ENCODE assay signal across 14 cellular contexts in the genomic region with DNA sequence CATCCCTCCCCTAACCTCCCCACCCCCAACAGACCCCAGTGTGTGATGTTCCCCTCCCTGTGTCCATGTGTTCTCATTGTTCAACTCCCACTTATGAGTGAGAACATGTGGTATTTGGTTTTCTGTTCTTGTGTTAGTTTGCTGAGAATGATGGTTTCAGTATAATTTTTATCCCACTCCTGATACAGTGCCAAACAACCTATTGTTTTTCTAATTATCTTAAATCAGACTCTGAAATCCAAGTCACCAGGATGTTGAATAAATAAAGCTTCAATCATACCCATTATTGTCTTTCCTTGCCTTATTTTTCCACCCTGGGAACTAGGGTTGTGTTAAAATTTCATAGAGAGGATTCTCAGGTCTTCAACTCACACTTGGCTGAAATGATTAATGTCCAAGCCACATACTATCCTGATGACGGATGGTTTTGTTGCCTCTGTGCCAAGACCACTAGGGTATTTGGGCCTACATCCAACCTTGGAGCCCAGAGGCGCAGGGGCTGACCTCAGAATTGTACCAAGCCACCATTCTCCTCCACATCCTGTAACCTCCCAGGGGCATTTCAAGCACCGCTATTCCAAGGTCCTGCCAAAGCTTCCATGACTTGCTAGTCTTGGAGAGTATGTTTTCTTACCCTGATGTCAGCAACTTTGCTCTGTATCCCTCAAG.
A peak's percentile ranks its signal among the peaks of the same experiment; 100 is the strongest.
DNase-seq lines count a peak whose midpoint lies in the region; ATAC-seq and TF ChIP-seq lines count a peak whose summit lies in the region.
"Had no signal": no experiment of that assay in that cellular context is flagged by ENCODE, and none has a peak within 500 bp of the region (broad histone marks: within the 10 kb centered on the region; RNA-seq: fewer than 3 reads in every experiment).

No MANE protein-coding gene starts in this region.

- CTCF ChIA-PET in SK-N-SH (lab: Yijun Ruan, JAX), result interaction anchor here (1.0 to 3.4 kb wide), 4 partner anchors 11 to 723 kb away, joined by 3 to 28 read pairs (median 4); no protein-coding TSS in a partner anchor

- no peak overlapping the region for H2AFZ ChIP-seq in SK-N-SH (ENCODE audit: low read depth)

- peak overlapping the region; percentile 90 for H3K27ac Mint-ChIP-seq in chondrocyte (ENCODE audit: unreplicated experiment)
- H3K27ac Mint-ChIP-seq: activated CD4-positive, alpha-beta memory T cell treated with anti-CD3 and anti-CD28 coated beads for 36 hours; activated naive CD4-positive, alpha-beta T cell treated with anti-CD3 and anti-CD28 coated beads for 36 hours; stimulated activated naive B cell treated with anti-CD40 and anti-IgM and Interleukin-4, amounts not matched to agents 10 μg/mL and 1 μg/mL and 100 μg/mL, for 72 hours; T-cell had no signal

- H3F3A ChIP-seq in SK-N-SH (replicated peaks; ENCODE audit: insufficient read depth), result no peaks in the 10 kb centered on the region

- H3K4me3 ChIP-seq in SK-N-SH (ENCODE audit: low read depth in 2 of 2, low read length in 1 of 2) (no peak overlapping the region), esophagus muscularis mucosa (no peak overlapping the region), WERI-Rb-1 (ENCODE audit: low read depth, low read length) (no peak overlapping the region)

- no peaks in the 10 kb centered on the region for H4K20me1 ChIP-seq in SK-N-SH (ENCODE audit: insufficient read depth)

- no peaks in the 10 kb centered on the region for H3K9me2 ChIP-seq in SK-N-SH

- POLR2A ChIA-PET in SK-N-SH (lab: Yijun Ruan, JAX), result no interaction called here

- H3K4me1 ChIP-seq in SK-N-SH (ENCODE audit: control insufficient read depth in 1 of 2, insufficient read depth in 2 of 2, low read depth in 1 of 2, low read length in 1 of 2) (no peaks in the 10 kb centered on the region), esophagus muscularis mucosa (peaks cover 12 to 21% (median 14%) of the 10 kb centered on the region in 4 donors)

- H3K9ac ChIP-seq in SK-N-SH, result no peak overlapping the region

- DNase-seq in SK-N-SH (no peak), chondrocyte (ENCODE audit: low spot score) (no peak), kidney glomerular epithelial cell (lab: John Stamatoyannopoulos, UW) (peak; percentile 89), esophagus muscularis mucosa (ENCODE audit: extremely low spot score) (no peak), WERI-Rb-1 (no peak), NCI-H187 (lab: John Stamatoyannopoulos, UW) (no peak)
- DNase-seq in NK-92 treated with Interleukin-12 subunit alpha and Interleukin-12 subunit beta, amount 100 ng/mL, for 24 hours (lab: John Stamatoyannopoulos, UW), result no peak
- DNase-seq: activated CD4-positive, alpha-beta memory T cell treated with anti-CD3 and anti-CD28 coated beads for 36 hours; activated naive CD4-positive, alpha-beta T cell treated with anti-CD3 and anti-CD28 coated beads for 36 hours; effector CD8-positive, alpha-beta T cell; NCI-H1417; stimulated activated naive B cell treated with anti-CD40 and anti-IgM and Interleukin-4, amounts not matched to agents 10 μg/mL and 1 μg/mL and 100 μg/mL, for 72 hours; T-cell had no signal

- TF ChIP-seq POLR2A in esophagus muscularis mucosa (IDR thresholded peaks at IDR 0.05; ENCODE audit: low read depth), result no peak

- no peaks in the 10 kb centered on the region for H3K9me3 Mint-ChIP-seq in chondrocyte (ENCODE audit: low read depth)
- H3K9me3 Mint-ChIP-seq: activated CD4-positive, alpha-beta memory T cell treated with anti-CD3 and anti-CD28 coated beads for 36 hours; activated naive CD4-positive, alpha-beta T cell treated with anti-CD3 and anti-CD28 coated beads for 36 hours; stimulated activated naive B cell treated with anti-CD40 and anti-IgM and Interleukin-4, amounts not matched to agents 10 μg/mL and 1 μg/mL and 100 μg/mL, for 72 hours had no signal

- no peaks in the 10 kb centered on the region for H3K27me3 Mint-ChIP-seq in chondrocyte (ENCODE audit: low read depth)
- H3K27me3 Mint-ChIP-seq: activated CD4-positive, alpha-beta memory T cell treated with anti-CD3 and anti-CD28 coated beads for 36 hours; stimulated activated naive B cell treated with anti-CD40 and anti-IgM and Interleukin-4, amounts not matched to agents 10 μg/mL and 1 μg/mL and 100 μg/mL, for 72 hours; T-cell had no signal

- H3K9me3 ChIP-seq in SK-N-SH (no peaks in the 10 kb centered on the region), esophagus muscularis mucosa (no peaks in the 10 kb centered on the region), WERI-Rb-1 (ENCODE audit: severe bottlenecking) (no peaks in the 10 kb centered on the region)

- no peak for ATAC-seq in SK-N-SH treated with all-trans-retinoic acid at 6 μM for 48 hours
- ATAC-seq: stimulated activated naive B cell treated with anti-CD40 and anti-IgM and Interleukin-4, amounts not matched to agents 10 μg/mL and 1 μg/mL and 100 μg/mL, for 72 hours; T-cell had no signal

- TF ChIP-seq RAD21 in SK-N-SH (IDR thresholded peaks at IDR 0.05; ENCODE audit: low read length), result no peak

- TF ChIP-seq CTCF in SK-N-SH (IDR thresholded peaks at IDR 0.05), result no peak
- TF ChIP-seq CTCF in chondrocyte (IDR thresholded peaks at IDR 0.05), result peak; percentile 16
- TF ChIP-seq CTCF in esophagus muscularis mucosa (IDR thresholded peaks at IDR 0.05), result no peak
- TF ChIP-seq CTCF in WERI-Rb-1 (IDR thresholded peaks at IDR 0.05; ENCODE audit: low read depth, low read length), result no peak

- peak overlapping the region; percentile 2; the same call in 1 of the 2 replicates for H3K4me2 ChIP-seq in SK-N-SH

- TF ChIP-seq EP300 in SK-N-SH (IDR thresholded peaks at IDR 0.05; ENCODE audit: borderline replicate concordance in 1 of 2, low read depth in 1 of 2, low read length in 1 of 2), result no peak
- no peak for TF ChIP-seq EP300 in esophagus muscularis mucosa (IDR thresholded peaks at IDR 0.05)

- intact Hi-C loops in esophagus muscularis mucosa (cut with DNase I), result no loop called here

- H3K4me3 Mint-ChIP-seq in chondrocyte (ENCODE audit: unreplicated experiment), result peak overlapping the region; percentile 22
- H3K4me3 Mint-ChIP-seq: activated CD4-positive, alpha-beta memory T cell treated with anti-CD3 and anti-CD28 coated beads for 36 hours; activated naive CD4-positive, alpha-beta T cell treated with anti-CD3 and anti-CD28 coated beads for 36 hours; stimulated activated naive B cell treated with anti-CD40 and anti-IgM and Interleukin-4, amounts not matched to agents 10 μg/mL and 1 μg/mL and 100 μg/mL, for 72 hours; T-cell had no signal

- H3K4me1 Mint-ChIP-seq in chondrocyte (ENCODE audit: low read depth), result peaks cover 27% of the 10 kb centered on the region
- H3K4me1 Mint-ChIP-seq: T-cell had no signal

- H3K36me3 ChIP-seq in SK-N-SH (replicated peaks in 1 of 2; ENCODE audit: control insufficient read depth in 1 of 2, insufficient read depth in 2 of 2, low read length in 1 of 2) (no peaks in the 10 kb centered on the region), esophagus muscularis mucosa (no peaks in the 10 kb centered on the region), WERI-Rb-1 (no peaks in the 10 kb centered on the region)

- 74% methylated on average over 3 of the region's 3 CpGs for WGBS in SK-N-SH (ENCODE audit: low lambda C conversion rate)
- 33% methylated on average over 3 of the region's 3 CpGs for WGBS in esophagus muscularis mucosa

- H3K27me3 ChIP-seq in SK-N-SH (ENCODE audit: insufficient read depth) (no peaks in the 10 kb centered on the region), esophagus muscularis mucosa (no peaks in the 10 kb centered on the region), WERI-Rb-1 (ENCODE audit: insufficient read depth, low read depth, severe bottlenecking) (no peaks in the 10 kb centered on the region)

- H3K36me3 Mint-ChIP-seq in chondrocyte (ENCODE audit: low read depth), result no peaks in the 10 kb centered on the region
- H3K36me3 Mint-ChIP-seq: activated CD4-positive, alpha-beta memory T cell treated with anti-CD3 and anti-CD28 coated beads for 36 hours; T-cell had no signal

- no peaks in the 10 kb centered on the region; the same call in 1 of the 2 replicates for H3K79me2 ChIP-seq in SK-N-SH (ENCODE audit: insufficient read depth)

- H3K27ac ChIP-seq in SK-N-SH (ENCODE audit: low read depth in 2 of 2, low read length in 1 of 2) (peak overlapping the region in 1 of 2 experiments; percentile 62; a peak in 2 of 4 replicates), esophagus muscularis mucosa (replicated peaks in 1 of 4) (no peak overlapping the region), WERI-Rb-1 (no peak overlapping the region)

TF ChIP-seq in SK-N-SH, 30 proteins besides CTCF, POLR2A, EP300 and RAD21:
- TF ChIP-seq, protein P1, sequence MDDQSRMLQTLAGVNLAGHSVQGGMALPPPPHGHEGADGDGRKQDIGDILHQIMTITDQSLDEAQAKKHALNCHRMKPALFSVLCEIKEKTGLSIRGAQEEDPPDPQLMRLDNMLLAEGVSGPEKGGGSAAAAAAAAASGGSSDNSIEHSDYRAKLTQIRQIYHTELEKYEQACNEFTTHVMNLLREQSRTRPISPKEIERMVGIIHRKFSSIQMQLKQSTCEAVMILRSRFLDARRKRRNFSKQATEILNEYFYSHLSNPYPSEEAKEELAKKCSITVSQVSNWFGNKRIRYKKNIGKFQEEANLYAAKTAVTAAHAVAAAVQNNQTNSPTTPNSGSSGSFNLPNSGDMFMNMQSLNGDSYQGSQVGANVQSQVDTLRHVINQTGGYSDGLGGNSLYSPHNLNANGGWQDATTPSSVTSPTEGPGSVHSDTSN (IDR thresholded peaks at IDR 0.05), result 0 out of 2 replicates have a peak, but pooled peaks have one; percentile 5
- no peak for TF ChIP-seq EZH2phosphoT487 (IDR thresholded peaks at IDR 0.05; ENCODE audit: borderline replicate concordance, low read depth)

TF ChIP-seq in SK-N-SH treated with all-trans-retinoic acid at 6 μM for 48 hours, 23 proteins besides CTCF, POLR2A, EP300 and RAD21 (continues in another document):
- TF ChIP-seq, protein P2, sequence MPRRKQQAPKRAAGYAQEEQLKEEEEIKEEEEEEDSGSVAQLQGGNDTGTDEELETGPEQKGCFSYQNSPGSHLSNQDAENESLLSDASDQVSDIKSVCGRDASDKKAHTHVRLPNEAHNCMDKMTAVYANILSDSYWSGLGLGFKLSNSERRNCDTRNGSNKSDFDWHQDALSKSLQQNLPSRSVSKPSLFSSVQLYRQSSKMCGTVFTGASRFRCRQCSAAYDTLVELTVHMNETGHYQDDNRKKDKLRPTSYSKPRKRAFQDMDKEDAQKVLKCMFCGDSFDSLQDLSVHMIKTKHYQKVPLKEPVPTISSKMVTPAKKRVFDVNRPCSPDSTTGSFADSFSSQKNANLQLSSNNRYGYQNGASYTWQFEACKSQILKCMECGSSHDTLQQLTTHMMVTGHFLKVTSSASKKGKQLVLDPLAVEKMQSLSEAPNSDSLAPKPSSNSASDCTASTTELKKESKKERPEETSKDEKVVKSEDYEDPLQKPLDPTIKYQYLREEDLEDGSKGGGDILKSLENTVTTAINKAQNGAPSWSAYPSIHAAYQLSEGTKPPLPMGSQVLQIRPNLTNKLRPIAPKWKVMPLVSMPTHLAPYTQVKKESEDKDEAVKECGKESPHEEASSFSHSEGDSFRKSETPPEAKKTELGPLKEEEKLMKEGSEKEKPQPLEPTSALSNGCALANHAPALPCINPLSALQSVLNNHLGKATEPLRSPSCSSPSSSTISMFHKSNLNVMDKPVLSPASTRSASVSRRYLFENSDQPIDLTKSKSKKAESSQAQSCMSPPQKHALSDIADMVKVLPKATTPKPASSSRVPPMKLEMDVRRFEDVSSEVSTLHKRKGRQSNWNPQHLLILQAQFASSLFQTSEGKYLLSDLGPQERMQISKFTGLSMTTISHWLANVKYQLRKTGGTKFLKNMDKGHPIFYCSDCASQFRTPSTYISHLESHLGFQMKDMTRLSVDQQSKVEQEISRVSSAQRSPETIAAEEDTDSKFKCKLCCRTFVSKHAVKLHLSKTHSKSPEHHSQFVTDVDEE (CRISPR knock-in tag; IDR thresholded peaks at IDR 0.05), result no peak
